In the genomic region with DNA sequence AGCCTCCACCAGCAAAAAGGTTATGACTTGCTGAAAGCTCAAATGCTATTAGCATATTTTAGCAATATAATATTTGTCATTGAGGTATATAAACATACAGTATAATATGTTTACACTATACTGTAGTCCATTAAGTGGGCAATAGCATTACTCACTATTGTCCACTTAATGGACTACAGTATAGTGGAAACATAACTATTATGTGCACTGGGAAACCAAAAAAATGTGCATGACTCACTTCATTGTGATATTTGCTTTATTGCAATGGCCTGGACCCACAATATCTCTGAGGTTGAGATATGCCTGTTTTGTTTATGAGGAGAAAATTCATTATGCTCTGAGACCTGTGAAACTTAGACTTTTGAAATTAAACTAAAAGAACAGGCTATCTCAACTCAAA, we compare ENCODE assay signal across 3 cellular contexts.
TF ChIP-seq lines count a peak whose summit lies in the region.

No MANE protein-coding gene starts in this region.

TF ChIP-seq in SK-N-SH, 30 proteins besides CTCF, POLR2A, EP300 and RAD21 (continued from another document):
- TF ChIP-seq FOXJ3 (CRISPR knock-in tag; IDR thresholded peaks at IDR 0.05) = no peak
- no peak for TF ChIP-seq EZH2phosphoT487 (IDR thresholded peaks at IDR 0.05; ENCODE audit: borderline replicate concordance, low read depth)
- TF ChIP-seq NFIC (IDR thresholded peaks at IDR 0.05; ENCODE audit: borderline replicate concordance) = no peak
- peak; percentile 12; the same call in 1 of the 2 replicates for TF ChIP-seq FOSL2 (IDR thresholded peaks at IDR 0.05; ENCODE audit: borderline replicate concordance, low read depth)
- TF ChIP-seq, protein P1, sequence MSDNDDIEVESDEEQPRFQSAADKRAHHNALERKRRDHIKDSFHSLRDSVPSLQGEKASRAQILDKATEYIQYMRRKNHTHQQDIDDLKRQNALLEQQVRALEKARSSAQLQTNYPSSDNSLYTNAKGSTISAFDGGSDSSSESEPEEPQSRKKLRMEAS (IDR thresholded peaks at IDR 0.05; ENCODE audit: low read depth) = no peak

TF ChIP-seq in SK-N-SH treated with all-trans-retinoic acid at 6 μM for 48 hours, 23 proteins besides CTCF, POLR2A, EP300 and RAD21 (continued from another document):
- TF ChIP-seq, protein P2, sequence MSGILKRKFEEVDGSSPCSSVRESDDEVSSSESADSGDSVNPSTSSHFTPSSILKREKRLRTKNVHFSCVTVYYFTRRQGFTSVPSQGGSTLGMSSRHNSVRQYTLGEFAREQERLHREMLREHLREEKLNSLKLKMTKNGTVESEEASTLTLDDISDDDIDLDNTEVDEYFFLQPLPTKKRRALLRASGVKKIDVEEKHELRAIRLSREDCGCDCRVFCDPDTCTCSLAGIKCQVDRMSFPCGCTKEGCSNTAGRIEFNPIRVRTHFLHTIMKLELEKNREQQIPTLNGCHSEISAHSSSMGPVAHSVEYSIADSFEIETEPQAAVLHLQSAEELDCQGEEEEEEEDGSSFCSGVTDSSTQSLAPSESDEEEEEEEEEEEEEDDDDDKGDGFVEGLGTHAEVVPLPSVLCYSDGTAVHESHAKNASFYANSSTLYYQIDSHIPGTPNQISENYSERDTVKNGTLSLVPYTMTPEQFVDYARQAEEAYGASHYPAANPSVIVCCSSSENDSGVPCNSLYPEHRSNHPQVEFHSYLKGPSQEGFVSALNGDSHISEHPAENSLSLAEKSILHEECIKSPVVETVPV (CRISPR knock-in tag; IDR thresholded peaks at IDR 0.05) = no peak
- TF ChIP-seq ESRRG (CRISPR knock-in tag; IDR thresholded peaks at IDR 0.05) (no peak), ZNF8 (CRISPR knock-in tag; IDR thresholded peaks at IDR 0.05) (no peak), PATZ1 (CRISPR knock-in tag; IDR thresholded peaks at IDR 0.05; ENCODE audit: borderline replicate concordance) (no peak), ZFP30 (CRISPR knock-in tag; IDR thresholded peaks at IDR 0.05) (no peak), TCF4 (CRISPR knock-in tag; IDR thresholded peaks at IDR 0.05; ENCODE audit: borderline replicate concordance) (no peak), TSHZ2 (CRISPR knock-in tag; IDR thresholded peaks at IDR 0.05) (no peak), ARNTL (CRISPR knock-in tag; IDR thresholded peaks at IDR 0.05; ENCODE audit: borderline replicate concordance, low read depth) (no peak), GLIS3 (CRISPR knock-in tag; IDR thresholded peaks at IDR 0.05) (no peak), RARB (CRISPR knock-in tag; IDR thresholded peaks at IDR 0.05) (no peak), PPARA (CRISPR knock-in tag; IDR thresholded peaks at IDR 0.05; ENCODE audit: borderline replicate concordance) (no peak), ISL1 (CRISPR knock-in tag; IDR thresholded peaks at IDR 0.05) (no peak), TOX (CRISPR knock-in tag; IDR thresholded peaks at IDR 0.05; ENCODE audit: borderline replicate concordance) (no peak), CSDC2 (CRISPR knock-in tag; IDR thresholded peaks at IDR 0.05) (no peak), ZC3H10 (CRISPR knock-in tag; IDR thresholded peaks at IDR 0.05) (no peak)

TF ChIP-seq in endothelial cell of umbilical vein, 7 proteins besides CTCF, POLR2A, EP300 and RAD21 (continued from another document):
- TF ChIP-seq FOS (IDR thresholded peaks at IDR 0.05; ENCODE audit: borderline replicate concordance, insufficient read depth, low read length) = peak; percentile 6
- TF ChIP-seq EZH2 (IDR thresholded peaks at IDR 0.05; ENCODE audit: borderline replicate concordance, low read depth, low read length, severe bottlenecking) = no peak
- TF ChIP-seq JUN (IDR thresholded peaks at IDR 0.05; ENCODE audit: borderline replicate concordance, insufficient read depth, insufficient read length, low read depth) = no peak
- TF ChIP-seq GATA2 (IDR thresholded peaks at IDR 0.05; ENCODE audit: insufficient read depth, insufficient read length, low read depth, low read length) = no peak
- TF ChIP-seq, protein P1 (IDR thresholded peaks at IDR 0.05; ENCODE audit: insufficient read depth, insufficient read length) = no peak
TF ChIP-seq in endothelial cell of umbilical vein: peak in this region for 1.
